10 cellular contexts compared by ENCODE assay signal in genomic region chr6:130260614-130261241, GRCh38. TPM values are rescaled to one million over a fixed set of nuclear protein-coding genes. Genes with fewer than 3 reads are reported as not detected.
DNase-seq lines count a peak whose midpoint lies in the region; ATAC-seq and TF ChIP-seq lines count a peak whose summit lies in the region.
"Not testable (repeated sequence)": the region's sequence is repeated elsewhere in the genome, so short reads cannot be mapped to it uniquely, and the experiment has no call there.
"Had no signal": no experiment of that assay in that cellular context is flagged by ENCODE, and none has a peak within 500 bp of the region (broad histone marks: within the 10 kb centered on the region; RNA-seq: fewer than 3 reads in every experiment).

No MANE protein-coding gene starts in this region.

- not testable (repeated sequence) for H3K36me3 ChIP-seq in CD4-positive, CD25-positive, alpha-beta regulatory T cell (ENCODE audit: control insufficient read depth, insufficient read depth, low read length); Peyer's patch; mucosa of rectum (ENCODE audit: control insufficient read depth in 2 of 2, insufficient read depth in 2 of 2, low read length in 2 of 2)

- not testable (repeated sequence) for ATAC-seq in CD4-positive, CD25-positive, alpha-beta regulatory T cell (ENCODE audit: low read depth in 2 of 2); activated T-cell treated with anti-CD3 and anti-CD28 coated beads, Interleukin-2, amount 50 U/mL, for 72 hours (replicated peaks in 1 of 2)
- ATAC-seq in GM18517 (IDR thresholded peaks at IDR 0.05; ENCODE audit: unreplicated experiment): peak; percentile 56
- peak; percentile 49 for ATAC-seq in GM21381 (IDR thresholded peaks at IDR 0.05; ENCODE audit: unreplicated experiment)
- ATAC-seq in HG02840 (IDR thresholded peaks at IDR 0.05; ENCODE audit: low FRiP score, unreplicated experiment): peak; percentile 35
- peak; percentile 34 for ATAC-seq in HG03342 (IDR thresholded peaks at IDR 0.05; ENCODE audit: unreplicated experiment)

- H3K4me1 Mint-ChIP-seq in CD4-positive, CD25-positive, alpha-beta regulatory T cell: peaks cover 16 to 37% (median 23%) of the 10 kb centered on the region in 4 donors
- H3K4me1 Mint-ChIP-seq in activated T-cell treated with anti-CD3 and anti-CD28 coated beads, Interleukin-2, amount 50 U/mL, for 72 hours (ENCODE audit: low read depth): peaks cover 18% of the 10 kb centered on the region

- DNase-seq in CD4-positive, CD25-positive, alpha-beta regulatory T cell: peak in 1 of 3 donors; percentile 6
- not testable (repeated sequence) for DNase-seq in Peyer's patch
- DNase-seq in activated T-cell treated with anti-CD3 and anti-CD28 coated beads, Interleukin-2, amount 50 U/mL, for 72 hours: peak; percentile 3 to 6

- not testable (repeated sequence) for H3K27ac ChIP-seq in CD4-positive, CD25-positive, alpha-beta regulatory T cell (ENCODE audit: insufficient read depth, low read length, poor library complexity, severe bottlenecking)
- peak overlapping the region in 3 of 4 donors; percentile 12 to 57 (median 26) for H3K27ac ChIP-seq in Peyer's patch
- H3K27ac ChIP-seq in mucosa of rectum (ENCODE audit: low read depth in 2 of 2, low read length in 2 of 2): peak overlapping the region; percentile 37 to 77

- not testable (repeated sequence) for TF ChIP-seq CTCF in Peyer's patch (IDR thresholded peaks at IDR 0.05)

- peak overlapping the region; percentile 64 to 71 (median 69) for H3K27ac Mint-ChIP-seq in CD4-positive, CD25-positive, alpha-beta regulatory T cell
- H3K27ac Mint-ChIP-seq in activated T-cell treated with anti-CD3 and anti-CD28 coated beads, Interleukin-2, amount 50 U/mL, for 72 hours: peak overlapping the region; percentile 89

- H3K4me3 Mint-ChIP-seq in CD4-positive, CD25-positive, alpha-beta regulatory T cell: peak overlapping the region in 2 of 4 donors; percentile 40 to 64
- peak overlapping the region; percentile 35 to 73 for H3K4me3 Mint-ChIP-seq in activated T-cell treated with anti-CD3 and anti-CD28 coated beads, Interleukin-2, amount 50 U/mL, for 72 hours

- H3K36me3 Mint-ChIP-seq in CD4-positive, CD25-positive, alpha-beta regulatory T cell: not testable (repeated sequence)
- H3K36me3 Mint-ChIP-seq in activated T-cell treated with anti-CD3 and anti-CD28 coated beads, Interleukin-2, amount 50 U/mL, for 72 hours (ENCODE audit: insufficient read depth in 2 of 2): peaks cover 10 to 11% of the 10 kb centered on the region in 2 donors

- peak overlapping the region; percentile 32 for H3K4me3 ChIP-seq in CD4-positive, CD25-positive, alpha-beta regulatory T cell (ENCODE audit: low read depth, low read length)
- H3K4me3 ChIP-seq in Peyer's patch (peak overlapping the region in 1 of 4 donors; percentile 30), mucosa of rectum (ENCODE audit: low read length in 2 of 2) (peak overlapping the region; percentile 16 to 42)

- not testable (repeated sequence) for H3K9ac ChIP-seq in mucosa of rectum (ENCODE audit: low read depth in 1 of 2, low read length in 2 of 2)

- not testable (repeated sequence) for H3K27me3 Mint-ChIP-seq in CD4-positive, CD25-positive, alpha-beta regulatory T cell; activated T-cell treated with anti-CD3 and anti-CD28 coated beads, Interleukin-2, amount 50 U/mL, for 72 hours (ENCODE audit: low read depth)

- TF ChIP-seq POLR2A in Peyer's patch (IDR thresholded peaks at IDR 0.05): not testable (repeated sequence)

- not testable (repeated sequence) for H3K9me3 Mint-ChIP-seq in CD4-positive, CD25-positive, alpha-beta regulatory T cell; activated T-cell treated with anti-CD3 and anti-CD28 coated beads, Interleukin-2, amount 50 U/mL, for 72 hours

- peaks cover 12% of the 10 kb centered on the region for H3K4me1 ChIP-seq in CD4-positive, CD25-positive, alpha-beta regulatory T cell (ENCODE audit: control insufficient read depth, insufficient read depth, low read length, poor library complexity, severe bottlenecking)
- not testable (repeated sequence) for H3K4me1 ChIP-seq in Peyer's patch; mucosa of rectum (ENCODE audit: control insufficient read depth in 2 of 2, insufficient read depth in 2 of 2, low read length in 2 of 2)

- not testable (repeated sequence) for H3K9me3 ChIP-seq in CD4-positive, CD25-positive, alpha-beta regulatory T cell (ENCODE audit: control insufficient read depth in 2 of 2, low read length in 2 of 2); Peyer's patch; mucosa of rectum (ENCODE audit: control insufficient read depth in 2 of 2, low read length in 2 of 2)

- H3K27me3 ChIP-seq in CD4-positive, CD25-positive, alpha-beta regulatory T cell (ENCODE audit: control insufficient read depth, insufficient read depth, low read length); Peyer's patch; mucosa of rectum (ENCODE audit: control insufficient read depth in 2 of 2, insufficient read depth in 2 of 2, low read length in 2 of 2): not testable (repeated sequence)

RNA-seq across cellular contexts. Expression of gene SAMD3, which starts 38.0 kb away (rescaled TPM):
- total RNA-seq in CD4-positive, CD25-positive, alpha-beta regulatory T cell: 49.6 TPM
- polyA plus RNA-seq in CD4-positive, CD25-positive, alpha-beta regulatory T cell: 10 to 100 TPM; 25.0 to 70.7 (median 45.7) TPM
- total RNA-seq in Peyer's patch: 1 to 10 TPM in 2 of 4 donors, not detected in 2; 3.4 to 4.1 TPM
- 1 to 10 TPM; 3.8 to 4.6 TPM for total RNA-seq in activated T-cell treated with anti-CD3 and anti-CD28 coated beads, Interleukin-2, amount 50 U/mL, for 72 hours
- total RNA-seq: ascending aorta, OCI-LY7 had no signal
